In the genomic region with DNA sequence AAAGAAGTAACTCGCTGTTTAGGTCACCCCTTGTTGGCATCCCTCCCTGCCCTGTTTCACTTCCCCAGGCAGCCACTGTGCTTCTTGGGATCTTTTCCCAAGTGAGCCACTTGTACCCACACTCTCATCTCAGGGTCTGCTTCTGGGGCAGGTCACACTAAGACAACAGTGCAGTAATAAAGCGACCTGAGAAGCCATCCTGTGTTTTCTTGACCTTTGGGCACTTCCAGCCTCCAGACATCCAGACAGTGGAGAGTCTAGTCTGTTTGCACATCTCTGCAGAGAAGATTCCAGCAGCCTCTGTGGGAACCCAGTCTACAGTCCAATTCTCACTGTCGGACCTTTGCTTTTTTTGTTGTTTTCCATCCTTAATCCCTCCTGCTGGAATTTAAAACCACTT, we compare ENCODE assay signal across 26 cellular contexts. TPM values are rescaled to one million over a fixed set of nuclear protein-coding genes. Genes with fewer than 3 reads are reported as not detected.
DNase-seq lines count a peak whose midpoint lies in the region; ATAC-seq, FAIRE-seq and TF ChIP-seq lines count a peak whose summit lies in the region.
"Had no signal": no experiment of that assay in that cellular context is flagged by ENCODE, and none has a peak within 500 bp of the region (broad histone marks: within the 10 kb centered on the region; RNA-seq: fewer than 3 reads in every experiment).

No MANE protein-coding gene starts in this region.

- POLR2A ChIA-PET in HepG2 (lab: Yijun Ruan, JAX): no interaction called here

- BruUV-seq in HepG2 (replicated peaks; lab: Mats Ljungman, UMichigan): no TSS peak

- H3K4me3 Mint-ChIP-seq in nephron: peak overlapping the region; percentile 29 to 60 (median 35)
- H3K4me3 Mint-ChIP-seq: CD4-positive, CD25-positive, alpha-beta regulatory T cell had no signal

- H3K27ac ChIP-seq in HepG2 (ENCODE audit: extremely low read length, insufficient read depth, low read length) (no peak overlapping the region), right lobe of liver (no peak overlapping the region)
- H3K27ac ChIP-seq: BLaER1, SJSA1 had no signal

- peaks cover 13% of the 10 kb centered on the region for H3K9me3 Mint-ChIP-seq in nephron

- in situ Hi-C loops in HepG2 (cut with HindIII; ENCODE audit: extremely low pct_ligation_motif_present, low pct_unique_long_range_greater_than_20kb): no loop called here

- no peak overlapping the region for H2AFZ ChIP-seq in HepG2 (ENCODE audit: low read length)

- CTCF ChIA-PET in HepG2 (lab: Yijun Ruan, JAX; ENCODE audit: low intra/inter-chr PET ratio, low total read pairs): no interaction called here

- no peaks in the 10 kb centered on the region for H3K36me3 Mint-ChIP-seq in nephron (ENCODE audit: low read depth)
- H3K36me3 Mint-ChIP-seq: CD4-positive, CD25-positive, alpha-beta regulatory T cell had no signal

- H3K4me1 Mint-ChIP-seq in nephron: peaks cover 22% of the 10 kb centered on the region
- H3K4me1 Mint-ChIP-seq: CD4-positive, CD25-positive, alpha-beta regulatory T cell had no signal

- 7% methylated on average over 2 of the region's 3 CpGs for WGBS in HepG2 (ENCODE audit: low lambda C conversion rate)
- 61% methylated on average over 3 of the region's 3 CpGs for WGBS in right lobe of liver (ENCODE audit: insufficient coverage, low coverage, low lambda C conversion rate, missing lambda C conversion rate)

- intact Hi-C loops in HepG2 (cut with micrococcal nuclease; ENCODE audit: unreplicated experiment) (no loop called here), right lobe of liver (cut with DNase I) (no loop called here)

- H3K79me2 ChIP-seq in HepG2 (ENCODE audit: insufficient read depth, low read length): no peaks in the 10 kb centered on the region

- ATAC-seq in HepG2: peak; percentile 66
- ATAC-seq in right lobe of liver: no peak
- ATAC-seq in HG02970 (IDR thresholded peaks at IDR 0.05; ENCODE audit: low FRiP score, unreplicated experiment): no peak
- ATAC-seq in GM18873 (IDR thresholded peaks at IDR 0.05; ENCODE audit: low FRiP score, unreplicated experiment): no peak
- ATAC-seq: PC-3, Right ventricle myocardium inferior had no signal

- H3K4me2 ChIP-seq in HepG2 (ENCODE audit: low read depth, low read length): no peak overlapping the region
- H3K4me2 ChIP-seq: BLaER1 had no signal

- no peaks in the 10 kb centered on the region for H3K27me3 ChIP-seq in HepG2 (ENCODE audit: control insufficient read depth in 1 of 2, insufficient read depth in 2 of 2, low read length in 2 of 2)
- no peaks in the 10 kb centered on the region for H3K27me3 ChIP-seq in right lobe of liver
- no peaks in the 10 kb centered on the region for H3K27me3 ChIP-seq in BE2C
- H3K27me3 ChIP-seq: BLaER1, SJSA1 had no signal

- DNase-seq in HepG2 (ENCODE audit: low spot score) (peak; percentile 4), right lobe of liver (no peak), fibroblast of villous mesenchyme (ENCODE audit: low read depth) (peak; percentile 48), smooth muscle cell of the brain vasculature (ENCODE audit: low read depth, low spot score) (peak; percentile 15), BE2C (no peak)
- DNase-seq: 8988T; CD4-positive, CD25-positive, alpha-beta regulatory T cell; DMS53; KBM-7; MM.1S; NCI-H1048; NCI-H2081; NCI-H226; NCI-H510A; PC-3 had no signal

- no peak overlapping the region for H3K9ac ChIP-seq in HepG2 (ENCODE audit: insufficient read depth, low read depth, low read length)
- H3K9ac ChIP-seq: BLaER1 had no signal

- no peak for TF ChIP-seq POLR2A in HepG2 (IDR thresholded peaks at IDR 0.05; ENCODE audit: insufficient read depth in 1 of 2, low read depth in 2 of 2, low read length in 2 of 2)
- no peak for TF ChIP-seq POLR2A in right lobe of liver (IDR thresholded peaks at IDR 0.05)

- no peak for TF ChIP-seq RAD21 in HepG2 (CRISPR knock-in tag; IDR thresholded peaks at IDR 0.05)

- peak; percentile 43 for FAIRE-seq in HepG2 (lab: Jason Lieb, UNC)
- FAIRE-seq: D721Med, G401.6, GM19239, H54, HTR-8/SVneo had no signal

- H3K4me1 ChIP-seq in HepG2 (ENCODE audit: insufficient read depth, low read length): peaks cover 16% of the 10 kb centered on the region
- H3K4me1 ChIP-seq in right lobe of liver: no peaks in the 10 kb centered on the region
- H3K4me1 ChIP-seq in BE2C: no peaks in the 10 kb centered on the region
- H3K4me1 ChIP-seq: BLaER1, SJSA1 had no signal

- H3K9me3 ChIP-seq in HepG2 (ENCODE audit: low read length) (no peaks in the 10 kb centered on the region), right lobe of liver (no peaks in the 10 kb centered on the region), BE2C (no peaks in the 10 kb centered on the region)
- H3K9me3 ChIP-seq: BLaER1, SJSA1 had no signal

- no peaks in the 10 kb centered on the region for H3K36me3 ChIP-seq in HepG2 (replicated peaks in 1 of 2; ENCODE audit: control insufficient read depth in 1 of 2, insufficient read depth in 2 of 2, low read length in 2 of 2)
- no peaks in the 10 kb centered on the region for H3K36me3 ChIP-seq in right lobe of liver
- H3K36me3 ChIP-seq in BE2C: no peaks in the 10 kb centered on the region
- H3K36me3 ChIP-seq: BLaER1, SJSA1 had no signal

- TF ChIP-seq CTCF in HepG2 (CRISPR knock-in tag; IDR thresholded peaks at IDR 0.05) (no peak), right lobe of liver (IDR thresholded peaks at IDR 0.05) (no peak), fibroblast of villous mesenchyme (IDR thresholded peaks at IDR 0.05; ENCODE audit: insufficient read depth, low read depth, low read length) (no peak), nephron (IDR thresholded peaks at IDR 0.05; ENCODE audit: unreplicated experiment in 3 of 3) (no peak), BE2C (IDR thresholded peaks at IDR 0.05; ENCODE audit: low read depth, low read length) (no peak)

- H3K27ac Mint-ChIP-seq in nephron: peak overlapping the region; percentile 91 to 99 (median 98)
- H3K27ac Mint-ChIP-seq: CD4-positive, CD25-positive, alpha-beta regulatory T cell had no signal

- no peaks in the 10 kb centered on the region for H4K20me1 ChIP-seq in HepG2 (ENCODE audit: insufficient read depth, low read length)
- H4K20me1 ChIP-seq: BLaER1 had no signal

- H3K27me3 Mint-ChIP-seq in nephron (ENCODE audit: low read depth): no peaks in the 10 kb centered on the region

- H3K4me3 ChIP-seq in HepG2 (replicated peaks in 1 of 3; ENCODE audit: insufficient read depth in 1 of 3, low read depth in 2 of 3, low read length in 3 of 3) (no peak overlapping the region), right lobe of liver (no peak overlapping the region), fibroblast of villous mesenchyme (ENCODE audit: low read depth, low read length) (no peak overlapping the region), BE2C (ENCODE audit: low read depth, low read length) (no peak overlapping the region)
- H3K4me3 ChIP-seq: BLaER1, SJSA1 had no signal

- TF ChIP-seq EP300 in HepG2 (IDR thresholded peaks at IDR 0.05; ENCODE audit: low read depth in 2 of 2, low read length in 2 of 2) (no peak), HepG2 (CRISPR knock-in tag; IDR thresholded peaks at IDR 0.05; ENCODE audit: borderline replicate concordance) (no peak)

TF ChIP-seq in HepG2, 621 proteins besides CTCF, POLR2A, EP300 and RAD21:
- TF ChIP-seq HNF4A (CRISPR knock-in tag; IDR thresholded peaks at IDR 0.05): peak; percentile 22; the same call in 1 of the 2 replicates
- TF ChIP-seq GTF3A (CRISPR knock-in tag; conservative IDR thresholded peaks at IDR 0.05): no peak

RNA-seq across cellular contexts. Expression of gene ATP6AP2, which starts 50.3 kb away (rescaled TPM):
- total RNA-seq in HepG2 (2016; rRNA removed; fragmentation: Illumina TruSeq; extraction: Trizol) (29.0 and 55.6 TPM in 2 replicates), right lobe of liver (10 to 100 TPM; 44.0 to 63.1 (median 54.0) TPM), fibroblast of villous mesenchyme (75.7 and 94.6 TPM in 2 replicates)
- total RNA-seq in HepG2 (2016; cell fraction: cytosol; rRNA removed; fragmentation: Illumina TruSeq; extraction: Trizol; ENCODE audit: low read depth): 4.1 TPM in 2 replicates
- 32.6 and 56.9 TPM in 2 replicates for total RNA-seq in HepG2 (2016; cell fraction: insoluble cytoplasmic fraction; rRNA removed; fragmentation: Illumina TruSeq; extraction: Trizol)
- total RNA-seq in HepG2 (2016; cell fraction: membrane; rRNA removed; fragmentation: Illumina TruSeq; extraction: Trizol): 7.8 and 9.1 TPM in 2 replicates
- total RNA-seq in HepG2 (2016; cell fraction: nucleus; rRNA removed; fragmentation: Illumina TruSeq; extraction: Trizol): 52.1 and 67.7 TPM in 2 replicates
- 93.5 and 108 TPM in 2 replicates for polyA plus RNA-seq in HepG2 (2011; rRNA removed)
- polyA plus RNA-seq in HepG2 (2011; cell fraction: cytosol; rRNA removed): 53.3 and 81.4 TPM in 2 replicates
- polyA plus RNA-seq in HepG2 (2011; cell fraction: nucleus; rRNA removed): 24.6 and 29.7 TPM in 2 replicates
- polyA plus RNA-seq in HepG2 (2012): 58.5 and 72.4 TPM in 2 replicates
- polyA plus RNA-seq in HepG2 (2016; cell fraction: cytosol; fragmentation: Illumina TruSeq; extraction: Trizol; ENCODE audit: low read depth): 4.0 and 4.1 TPM in 2 replicates
- 35.9 and 36.1 TPM in 2 replicates for polyA plus RNA-seq in HepG2 (2016; cell fraction: insoluble cytoplasmic fraction; fragmentation: Illumina TruSeq; extraction: Trizol; ENCODE audit: low read depth)
- 6.9 and 7.3 TPM in 2 replicates for polyA plus RNA-seq in HepG2 (2016; cell fraction: membrane; fragmentation: Illumina TruSeq; extraction: Trizol; ENCODE audit: low read depth)
- polyA plus RNA-seq in HepG2 (2016; cell fraction: nucleus; fragmentation: Illumina TruSeq; extraction: Trizol; ENCODE audit: insufficient read depth, low read depth): 84.4 and 93.6 TPM in 2 replicates
- polyA minus RNA-seq in HepG2 (2011; rRNA and poly(A)+ RNA removed; ENCODE audit: low replicate concordance): 46.6 and 99.6 TPM in 2 replicates
- polyA minus RNA-seq in HepG2 (2011; cell fraction: cytosol; rRNA and poly(A)+ RNA removed): 54.8 and 81.6 TPM in 2 replicates
- 29.4 and 33.7 TPM in 2 replicates for polyA minus RNA-seq in HepG2 (2011; cell fraction: nucleus; rRNA and poly(A)+ RNA removed)
- polyA plus RNA-seq in BE2C (2012; ENCODE audit: insufficient read depth, insufficient read length, low read depth): 150 TPM

Comparison
In these comparisons a context has a peak if more than half of its experiments do, and no peak if none do; other contexts are left out.
1. DNase-seq: peak in HepG2 (single experiment), fibroblast of villous mesenchyme (single experiment) and smooth muscle cell of the brain vasculature (single experiment); none in right lobe of liver (0 of 3) and BE2C (single experiment).